Comparison of ENCODE assay signal across 12 cellular contexts in the genomic region with DNA sequence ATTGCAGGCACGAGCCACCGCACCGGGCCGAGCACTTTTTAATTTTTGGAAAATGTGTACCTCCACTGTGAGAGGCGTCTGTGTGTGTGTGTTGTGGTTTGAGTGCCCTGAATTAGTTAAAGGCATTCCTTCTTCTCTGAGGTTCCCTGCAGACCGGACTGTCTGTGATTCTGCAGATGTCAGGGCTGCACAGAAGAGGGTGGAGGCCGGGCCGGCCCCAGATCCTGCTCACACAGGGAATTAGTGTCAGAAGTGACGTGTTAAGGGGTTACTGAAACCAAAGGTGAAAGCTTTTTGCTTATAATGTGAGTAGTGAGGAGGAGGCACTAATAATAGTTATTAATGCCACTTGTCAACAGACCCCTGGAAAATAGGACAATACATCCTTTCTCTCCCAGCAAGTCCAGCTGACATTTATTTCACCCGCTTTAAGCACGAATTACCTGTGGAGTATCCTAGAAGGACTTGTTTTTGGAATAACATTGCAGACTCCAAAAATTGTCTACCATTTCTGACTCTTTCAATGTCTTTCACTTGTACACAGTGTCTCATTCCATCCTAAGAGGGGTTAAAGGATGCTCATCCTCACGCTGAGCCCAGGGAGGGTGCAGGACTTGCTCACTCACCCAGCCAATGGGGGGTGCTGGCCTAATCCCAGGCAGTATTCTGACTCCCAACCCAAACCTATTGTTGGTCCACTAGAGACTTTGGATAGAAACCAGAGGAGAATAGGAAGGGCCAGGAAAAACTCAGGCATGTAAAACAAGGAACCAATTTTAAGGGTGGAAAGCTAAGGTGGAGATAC. TPM values are rescaled to one million over a fixed set of nuclear protein-coding genes. Genes with fewer than 3 reads are reported as not detected.
DNase-seq lines count a peak whose midpoint lies in the region; ATAC-seq, FAIRE-seq and TF ChIP-seq lines count a peak whose summit lies in the region.
"Had no signal": no experiment of that assay in that cellular context is flagged by ENCODE, and none has a peak within 500 bp of the region (broad histone marks: within the 10 kb centered on the region; RNA-seq: fewer than 3 reads in every experiment).

No MANE protein-coding gene starts in this region.

- H3K36me3 Mint-ChIP-seq in activated CD4-positive, alpha-beta T cell treated with anti-CD3 and anti-CD28 coated beads, Interleukin-2, amount 10 ng/mL, durations not matched to agents 24 days and 14 days (ENCODE audit: low read depth), result peaks cover 43% of the 10 kb centered on the region
- peaks cover 20 to 35% of the 10 kb centered on the region in 2 donors for H3K36me3 Mint-ChIP-seq in activated naive CD4-positive, alpha-beta T cell treated with anti-CD3 and anti-CD28 coated beads, Interleukin-2, amount 50 U/mL, for 72 hours
- no peaks in the 10 kb centered on the region for H3K36me3 Mint-ChIP-seq in natural killer cell

- H3K27me3 Mint-ChIP-seq in activated CD4-positive, alpha-beta T cell treated with anti-CD3 and anti-CD28 coated beads, Interleukin-2, amount 10 ng/mL, durations not matched to agents 24 days and 14 days, result no peaks in the 10 kb centered on the region
- no peaks in the 10 kb centered on the region for H3K27me3 Mint-ChIP-seq in natural killer cell (ENCODE audit: low read depth in 2 of 2)

- H3K9me3 ChIP-seq in KOPT-K1 (ENCODE audit: insufficient read depth, low read length, poor library complexity, severe bottlenecking), result no peaks in the 10 kb centered on the region
- H3K9me3 ChIP-seq: A549, left ventricle myocardium inferior had no signal

- H3K27ac Mint-ChIP-seq in activated CD4-positive, alpha-beta T cell treated with anti-CD3 and anti-CD28 coated beads, Interleukin-2, amount 10 ng/mL, durations not matched to agents 24 days and 14 days, result peak overlapping the region; percentile 83
- H3K27ac Mint-ChIP-seq in activated naive CD4-positive, alpha-beta T cell treated with anti-CD3 and anti-CD28 coated beads, Interleukin-2, amount 50 U/mL, for 72 hours, result peak overlapping the region; percentile 67 to 83
- H3K27ac Mint-ChIP-seq in natural killer cell, result peak overlapping the region; percentile 92 to 98

- intact Hi-C loops in activated CD4-positive, alpha-beta T cell treated with anti-CD3 and anti-CD28 coated beads, Interleukin-2, amount 10 ng/mL, durations not matched to agents 24 days and 14 days (cut with micrococcal nuclease), result loop anchor here (1.0 to 2.0 kb wide), 5 partner anchors 14 to 175 kb away; no protein-coding TSS in a partner anchor
- intact Hi-C loops in natural killer cell (cut with micrococcal nuclease) (loop anchor here (1.0 to 5.0 kb wide), 6 partner anchors 21 to 175 kb away; no protein-coding TSS in a partner anchor), dorsolateral prefrontal cortex (cut with DNase I) (loop anchor here (5.0 kb wide), 4 partner anchors 77 to 177 kb away; no protein-coding TSS in a partner anchor)

- no peaks in the 10 kb centered on the region for H3K9me3 Mint-ChIP-seq in activated CD4-positive, alpha-beta T cell treated with anti-CD3 and anti-CD28 coated beads, Interleukin-2, amount 10 ng/mL, durations not matched to agents 24 days and 14 days
- no peaks in the 10 kb centered on the region for H3K9me3 Mint-ChIP-seq in activated naive CD4-positive, alpha-beta T cell treated with anti-CD3 and anti-CD28 coated beads, Interleukin-2, amount 50 U/mL, for 72 hours
- peaks cover 0 to 2% of the 10 kb centered on the region in 2 donors for H3K9me3 Mint-ChIP-seq in natural killer cell

- peak; percentile 60 for DNase-seq in activated CD4-positive, alpha-beta T cell treated with anti-CD3 and anti-CD28 coated beads, Interleukin-2, amount 10 ng/mL, durations not matched to agents 24 days and 14 days
- DNase-seq in activated CD4-positive, alpha-beta T cell treated with anti-CD3 and anti-CD28 coated beads, Interleukin-2, amount 50 U/mL, for 48 hours, result no peak
- DNase-seq in activated naive CD4-positive, alpha-beta T cell treated with anti-CD3 and anti-CD28 coated beads, Interleukin-2, amount 50 U/mL, for 72 hours (ENCODE audit: low spot score in 2 of 2), result no peak
- no peak for DNase-seq in natural killer cell
- no peak for DNase-seq in dorsolateral prefrontal cortex
- no peak for DNase-seq in GM12892 (ENCODE audit: insufficient read length)
- no peak for DNase-seq in GM12891 (ENCODE audit: insufficient read length, low spot score)

- TF ChIP-seq POLR2A in GM12892 (IDR thresholded peaks at IDR 0.05; ENCODE audit: low read depth, low read length), result no peak
- no peak for TF ChIP-seq POLR2A in GM12891 (IDR thresholded peaks at IDR 0.05; ENCODE audit: low read depth, low read length)

- FAIRE-seq in GM12892 (lab: Jason Lieb, UNC) (no peak), GM12891 (lab: Jason Lieb, UNC) (no peak)
- FAIRE-seq: D721Med had no signal

- H3K4me3 ChIP-seq in dorsolateral prefrontal cortex, result no peak overlapping the region
- H3K4me3 ChIP-seq: A549, left ventricle myocardium inferior, smooth muscle cell had no signal

- H3K27ac ChIP-seq in KOPT-K1 (ENCODE audit: low read depth, low read length, poor library complexity, severe bottlenecking) (peak overlapping the region; percentile 75), dorsolateral prefrontal cortex (peak overlapping the region in 1 of 59 donors; percentile 10)
- H3K27ac ChIP-seq: A549 had no signal

- no peaks in the 10 kb centered on the region for H3K27me3 ChIP-seq in dorsolateral prefrontal cortex

- TF ChIP-seq CTCF in natural killer cell (IDR thresholded peaks at IDR 0.05) (no peak), dorsolateral prefrontal cortex (IDR thresholded peaks at IDR 0.05 in 54 of 56, conservative IDR thresholded peaks at IDR 0.05 in 2 of 56; ENCODE audit: low read depth in 1 of 56, partially characterized antibody in 56 of 56) (no peak)

- H3K36me3 ChIP-seq in KOPT-K1 (ENCODE audit: insufficient read depth, low read length), result 0 out of 2 replicates have a peak, but pooled peaks cover under 1% of the 10 kb centered on the region
- H3K36me3 ChIP-seq: left ventricle myocardium inferior had no signal

- peaks cover 72% of the 10 kb centered on the region for H3K4me1 Mint-ChIP-seq in activated CD4-positive, alpha-beta T cell treated with anti-CD3 and anti-CD28 coated beads, Interleukin-2, amount 10 ng/mL, durations not matched to agents 24 days and 14 days
- peaks cover 47% of the 10 kb centered on the region in 2 donors for H3K4me1 Mint-ChIP-seq in natural killer cell

- H3K4me3 Mint-ChIP-seq in activated CD4-positive, alpha-beta T cell treated with anti-CD3 and anti-CD28 coated beads, Interleukin-2, amount 10 ng/mL, durations not matched to agents 24 days and 14 days, result no peak overlapping the region
- no peak overlapping the region for H3K4me3 Mint-ChIP-seq in natural killer cell

- no peak for ATAC-seq in activated naive CD4-positive, alpha-beta T cell treated with anti-CD3 and anti-CD28 coated beads, Interleukin-2, amount 50 U/mL, for 72 hours
- no peak for ATAC-seq in natural killer cell

TF ChIP-seq in GM12891, 5 proteins besides CTCF, POLR2A, EP300 and RAD21:
- TF ChIP-seq POU2F2 (IDR thresholded peaks at IDR 0.05; ENCODE audit: low read depth, low read length), result no peak
- TF ChIP-seq SPI1 (IDR thresholded peaks at IDR 0.05; ENCODE audit: low read depth, low read length), result no peak
- no peak for TF ChIP-seq POLR2AphosphoS5 (IDR thresholded peaks at IDR 0.05; ENCODE audit: low read depth, low read length)
- TF ChIP-seq TAF1 (IDR thresholded peaks at IDR 0.05; ENCODE audit: low read depth, low read length), result no peak
- no peak for TF ChIP-seq PAX5 (IDR thresholded peaks at IDR 0.05; ENCODE audit: insufficient read depth, low read length, severe bottlenecking)
TF ChIP-seq in GM12891: peak in this region for 0.

RNA-seq across cellular contexts. Expression of a gene that starts 16.2 kb away (rescaled TPM):
- total RNA-seq in activated CD4-positive, alpha-beta T cell treated with anti-CD3 and anti-CD28 coated beads, Interleukin-2, amount 10 ng/mL, durations not matched to agents 24 days and 14 days, result 37.8 and 42.2 TPM in 2 replicates
- 10 to 100 TPM; 37.7 to 43.0 TPM for total RNA-seq in activated naive CD4-positive, alpha-beta T cell treated with anti-CD3 and anti-CD28 coated beads, Interleukin-2, amount 50 U/mL, for 72 hours
- total RNA-seq in natural killer cell (100 to 1,000 TPM; 122 to 180 (median 155) TPM), dorsolateral prefrontal cortex (10 to 100 TPM in 20 of 120 experiments, 1 to 10 TPM in 100; 1.8 to 15.0 (median 7.5) TPM)
- 11.1 TPM for polyA plus RNA-seq in GM12892 (2012; ENCODE audit: missing spikeins)
- 3.8 TPM for polyA plus RNA-seq in GM12891 (2012; ENCODE audit: low read depth, missing spikeins)
